ENCODE assay signal across 16 cellular contexts in the genomic region with DNA sequence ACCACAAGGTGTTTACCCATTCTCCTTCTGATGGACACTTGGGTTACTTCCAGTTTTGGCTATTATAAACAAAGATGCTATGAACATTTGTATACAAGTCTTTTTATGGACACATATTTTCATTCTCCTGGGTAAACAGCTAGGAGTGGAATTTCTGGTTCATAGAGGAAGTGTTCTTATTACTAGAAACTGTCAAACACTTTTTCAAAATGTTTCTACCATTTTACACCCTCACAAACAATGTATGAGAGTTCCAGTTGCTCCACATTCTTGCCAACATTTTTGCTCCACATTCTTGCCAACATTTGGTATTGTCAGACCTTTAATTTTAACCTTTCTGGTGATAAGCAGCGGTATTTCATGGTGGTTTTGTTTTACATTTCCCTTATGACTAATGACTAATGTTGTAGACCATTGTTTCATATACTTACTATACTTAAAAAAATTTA. TPM values are rescaled to one million over a fixed set of nuclear protein-coding genes. Genes with fewer than 3 reads are reported as not detected.
DNase-seq lines count a peak whose midpoint lies in the region; TF ChIP-seq lines count a peak whose summit lies in the region.
"Had no signal": no experiment of that assay in that cellular context is flagged by ENCODE, and none has a peak within 500 bp of the region (broad histone marks: within the 10 kb centered on the region; RNA-seq: fewer than 3 reads in every experiment).

No MANE protein-coding gene starts in this region.

- H3K36me3 ChIP-seq in fibroblast of lung (ENCODE audit: control insufficient read depth, insufficient read depth, low read length) = no peaks in the 10 kb centered on the region
- H3K36me3 ChIP-seq in smooth muscle cell (ENCODE audit: low read depth) = no peaks in the 10 kb centered on the region

- peaks cover 59% of the 10 kb centered on the region for H3K4me1 Mint-ChIP-seq in HFFc6 (ENCODE audit: low read depth)
- peaks cover 28% of the 10 kb centered on the region for H3K4me1 Mint-ChIP-seq in activated T-helper 1 cell treated with anti-CD3 and anti-CD28 coated beads, Interleukin-12 subunit alpha, Interleukin-12 subunit beta, Interleukin-2, Interleukin-4 antibody, amounts not matched to agents 30 ng/mL and 10 ng/mL and 1 ng/mL, durations not matched to agents 14 hours and 24 hours and 36 hours (ENCODE audit: low read depth)

- H3K27ac ChIP-seq in fibroblast of lung (ENCODE audit: insufficient read depth, low read length) = no peak overlapping the region
- H3K27ac ChIP-seq in smooth muscle cell (ENCODE audit: low read depth) = peak overlapping the region; percentile 39
- H3K27ac ChIP-seq: KMS-11 had no signal

- peaks cover 22% of the 10 kb centered on the region for H3K4me1 ChIP-seq in fibroblast of lung (ENCODE audit: control insufficient read depth, extremely low read depth, insufficient read depth, low read length)
- H3K4me1 ChIP-seq in smooth muscle cell (ENCODE audit: low read depth) = peaks cover 5% of the 10 kb centered on the region

- intact Hi-C loops in activated T-helper 1 cell treated with anti-CD3 and anti-CD28 coated beads, Interleukin-12 subunit alpha, Interleukin-12 subunit beta, Interleukin-2, Interleukin-4 antibody, amounts not matched to agents 30 ng/mL and 10 ng/mL and 1 ng/mL, durations not matched to agents 14 hours and 24 hours and 36 hours (cut with micrococcal nuclease) = no loop called here

- H3F3A ChIP-seq in smooth muscle cell (ENCODE audit: low read depth) = no peaks in the 10 kb centered on the region

- H3K4me3 ChIP-seq in fibroblast of lung (replicated peaks in 1 of 4; ENCODE audit: control extremely low read depth in 1 of 4, insufficient read depth in 1 of 4, low read depth in 3 of 4, low read length in 4 of 4) (no peak overlapping the region), smooth muscle cell (no peak overlapping the region)
- H3K4me3 ChIP-seq: GM23338 had no signal

- WGBS in smooth muscle cell (ENCODE audit: low lambda C conversion rate) = 59% methylated on average over 1 of the region's 1 CpG

- no peak overlapping the region for H2AFZ ChIP-seq in fibroblast of lung (ENCODE audit: low read length)
- no peak overlapping the region for H2AFZ ChIP-seq in smooth muscle cell (ENCODE audit: low read depth)
- H2AFZ ChIP-seq: GM23338 had no signal

- H3K27me3 ChIP-seq in fibroblast of lung (ENCODE audit: control insufficient read depth, insufficient read depth, low read length) = no peaks in the 10 kb centered on the region
- H3K27me3 ChIP-seq in smooth muscle cell (ENCODE audit: low read depth) = no peaks in the 10 kb centered on the region

- H3K9me3 ChIP-seq in fibroblast of lung (ENCODE audit: control insufficient read depth, insufficient read depth, low read depth, low read length) (no peaks in the 10 kb centered on the region), smooth muscle cell (replicated peaks; ENCODE audit: low read depth) (no peaks in the 10 kb centered on the region)

- H3K36me3 Mint-ChIP-seq in HFFc6 (ENCODE audit: low read depth) = peaks cover 17% of the 10 kb centered on the region
- no peaks in the 10 kb centered on the region for H3K36me3 Mint-ChIP-seq in activated T-helper 1 cell treated with anti-CD3 and anti-CD28 coated beads, Interleukin-12 subunit alpha, Interleukin-12 subunit beta, Interleukin-2, Interleukin-4 antibody, amounts not matched to agents 30 ng/mL and 10 ng/mL and 1 ng/mL, durations not matched to agents 14 hours and 24 hours and 36 hours (ENCODE audit: low read depth)

- H3K4me3 Mint-ChIP-seq in HFFc6 = peak overlapping the region; percentile 41
- no peak overlapping the region for H3K4me3 Mint-ChIP-seq in activated T-helper 1 cell treated with anti-CD3 and anti-CD28 coated beads, Interleukin-12 subunit alpha, Interleukin-12 subunit beta, Interleukin-2, Interleukin-4 antibody, amounts not matched to agents 30 ng/mL and 10 ng/mL and 1 ng/mL, durations not matched to agents 14 hours and 24 hours and 36 hours
- H3K4me3 Mint-ChIP-seq: GM23338, nephron had no signal

- TF ChIP-seq CTCF in HFFc6 (IDR thresholded peaks at IDR 0.05) (no peak), fibroblast of lung (conservative IDR thresholded peaks at IDR 0.05 in 1 of 2, IDR thresholded peaks at IDR 0.05 in 1 of 2; ENCODE audit: low read depth in 1 of 2, low read length in 2 of 2) (no peak), smooth muscle cell (IDR thresholded peaks at IDR 0.05; ENCODE audit: borderline replicate concordance, insufficient read depth, poor library complexity, severe bottlenecking) (no peak)

- peak; percentile 79 for DNase-seq in HFFc6
- DNase-seq in activated T-helper 1 cell treated with anti-CD3 and anti-CD28 coated beads, Interleukin-12 subunit alpha, Interleukin-12 subunit beta, Interleukin-2, Interleukin-4 antibody, amounts not matched to agents 30 ng/mL and 10 ng/mL and 1 ng/mL, durations not matched to agents 14 hours and 24 hours and 36 hours (ENCODE audit: low spot score) = no peak
- DNase-seq in fibroblast of lung (ENCODE audit: low read depth in 2 of 2) = peak; percentile 61 to 91
- DNase-seq in smooth muscle cell (lab: John Stamatoyannopoulos, UW; ENCODE audit: unreplicated experiment) = no peak
- DNase-seq in NCI-H1092 treated with DMSO at 0.1 percent for 48 hours (lab: John Stamatoyannopoulos, UW) = no peak
- no peak for DNase-seq in NCI-H1048 (lab: John Stamatoyannopoulos, UW)
- DNase-seq in NCI-H128 (lab: John Stamatoyannopoulos, UW; ENCODE audit: unreplicated experiment) = no peak
- DNase-seq in COLO829 (ENCODE audit: low spot score) = no peak
- DNase-seq: activated CD8-positive, alpha-beta memory T cell treated with anti-CD3 and anti-CD28 coated beads, Interleukin-2, amount 50 U/mL, for 4 hours; aorta; islet precursor cell; NCI-H2227 treated with DMSO at 0.1 percent for 48 hours; stimulated activated CD4-positive, alpha-beta T cell treated with anti-CD3 and anti-CD28 coated beads, Interleukin-12 subunit alpha, Interleukin-12 subunit beta, amount 100 ng/mL, for 4 hours had no signal

- H3K79me2 ChIP-seq in fibroblast of lung (ENCODE audit: control insufficient read depth, insufficient read depth, low read length) (peaks cover 20% of the 10 kb centered on the region), smooth muscle cell (ENCODE audit: low read depth) (no peaks in the 10 kb centered on the region)

- no peaks in the 10 kb centered on the region; the same call in 1 of the 2 replicates for H3K27me3 Mint-ChIP-seq in HFFc6 (ENCODE audit: insufficient read depth)
- peaks cover 8% of the 10 kb centered on the region for H3K27me3 Mint-ChIP-seq in activated T-helper 1 cell treated with anti-CD3 and anti-CD28 coated beads, Interleukin-12 subunit alpha, Interleukin-12 subunit beta, Interleukin-2, Interleukin-4 antibody, amounts not matched to agents 30 ng/mL and 10 ng/mL and 1 ng/mL, durations not matched to agents 14 hours and 24 hours and 36 hours (ENCODE audit: insufficient read depth)

- H3K9me3 Mint-ChIP-seq in HFFc6 = peaks cover 14% of the 10 kb centered on the region
- no peaks in the 10 kb centered on the region for H3K9me3 Mint-ChIP-seq in activated T-helper 1 cell treated with anti-CD3 and anti-CD28 coated beads, Interleukin-12 subunit alpha, Interleukin-12 subunit beta, Interleukin-2, Interleukin-4 antibody, amounts not matched to agents 30 ng/mL and 10 ng/mL and 1 ng/mL, durations not matched to agents 14 hours and 24 hours and 36 hours
- H3K9me3 Mint-ChIP-seq: GM23338, nephron had no signal

- no peak overlapping the region for H3K9ac ChIP-seq in fibroblast of lung (ENCODE audit: insufficient read depth, low read length)
- H3K9ac ChIP-seq in smooth muscle cell (ENCODE audit: low read depth) = no peak overlapping the region
- H3K9ac ChIP-seq: KMS-11 had no signal

- peak overlapping the region; percentile 81 for H3K27ac Mint-ChIP-seq in HFFc6
- H3K27ac Mint-ChIP-seq in activated T-helper 1 cell treated with anti-CD3 and anti-CD28 coated beads, Interleukin-12 subunit alpha, Interleukin-12 subunit beta, Interleukin-2, Interleukin-4 antibody, amounts not matched to agents 30 ng/mL and 10 ng/mL and 1 ng/mL, durations not matched to agents 14 hours and 24 hours and 36 hours = peak overlapping the region; percentile 34
- H3K27ac Mint-ChIP-seq: GM23338, nephron had no signal

- no peaks in the 10 kb centered on the region for H4K20me1 ChIP-seq in fibroblast of lung (ENCODE audit: control insufficient read depth, extremely low read depth, insufficient read depth, low read length)
- no peaks in the 10 kb centered on the region for H4K20me1 ChIP-seq in smooth muscle cell (ENCODE audit: low read depth)

- H3K4me2 ChIP-seq in fibroblast of lung (ENCODE audit: extremely low read depth, insufficient read depth, low read length) (peak overlapping the region; percentile 33), smooth muscle cell (no peak overlapping the region)
- H3K4me2 ChIP-seq: GM23338, KMS-11 had no signal

RNA-seq across cellular contexts. Expression of a gene that starts 28.4 kb away (rescaled TPM):
- 10 to 100 TPM; 61.9 to 90.7 (median 73.6) TPM for total RNA-seq in HFFc6 (2021; fragmentation: NEBNext Ultra II Directional; extraction: Animal tissue kit (Norgen Biotek cat#: 25700))
- total RNA-seq in activated T-helper 1 cell treated with anti-CD3 and anti-CD28 coated beads, Interleukin-12 subunit alpha, Interleukin-12 subunit beta, Interleukin-2, Interleukin-4 antibody, amounts not matched to agents 30 ng/mL and 10 ng/mL and 1 ng/mL, durations not matched to agents 14 hours and 24 hours and 36 hours = 26.1 and 32.9 TPM in 2 replicates
- total RNA-seq in fibroblast of lung (19.8 and 36.0 TPM in 2 replicates), smooth muscle cell (22.4 and 39.5 TPM in 2 replicates)
- polyA plus RNA-seq in fibroblast of lung (25.6 and 34.6 TPM in 2 replicates), smooth muscle cell (22.8 and 26.7 TPM in 2 replicates)
- polyA plus RNA-seq in fibroblast of lung (2012) = 41.9 and 43.7 TPM in 2 replicates
- polyA minus RNA-seq in fibroblast of lung (ENCODE audit: low replicate concordance) = 61.1 and 80.7 TPM in 2 replicates

Comparison
In these comparisons a context has a peak if more than half of its experiments do, and no peak if none do; other contexts are left out.
1. DNase-seq: peak in HFFc6 (single experiment) and fibroblast of lung (2 of 2); none in activated T-helper 1 cell treated with anti-CD3 and anti-CD28 coated beads, Interleukin-12 subunit alpha, Interleukin-12 subunit beta, Interleukin-2, Interleukin-4 antibody, amounts not matched to agents 30 ng/mL and 10 ng/mL and 1 ng/mL, durations not matched to agents 14 hours and 24 hours and 36 hours (single experiment), smooth muscle cell (single experiment), NCI-H1092 treated with DMSO at 0.1 percent for 48 hours (single experiment), NCI-H1048 (single experiment), NCI-H128 (single experiment) and COLO829 (single experiment).